In the genomic region with DNA sequence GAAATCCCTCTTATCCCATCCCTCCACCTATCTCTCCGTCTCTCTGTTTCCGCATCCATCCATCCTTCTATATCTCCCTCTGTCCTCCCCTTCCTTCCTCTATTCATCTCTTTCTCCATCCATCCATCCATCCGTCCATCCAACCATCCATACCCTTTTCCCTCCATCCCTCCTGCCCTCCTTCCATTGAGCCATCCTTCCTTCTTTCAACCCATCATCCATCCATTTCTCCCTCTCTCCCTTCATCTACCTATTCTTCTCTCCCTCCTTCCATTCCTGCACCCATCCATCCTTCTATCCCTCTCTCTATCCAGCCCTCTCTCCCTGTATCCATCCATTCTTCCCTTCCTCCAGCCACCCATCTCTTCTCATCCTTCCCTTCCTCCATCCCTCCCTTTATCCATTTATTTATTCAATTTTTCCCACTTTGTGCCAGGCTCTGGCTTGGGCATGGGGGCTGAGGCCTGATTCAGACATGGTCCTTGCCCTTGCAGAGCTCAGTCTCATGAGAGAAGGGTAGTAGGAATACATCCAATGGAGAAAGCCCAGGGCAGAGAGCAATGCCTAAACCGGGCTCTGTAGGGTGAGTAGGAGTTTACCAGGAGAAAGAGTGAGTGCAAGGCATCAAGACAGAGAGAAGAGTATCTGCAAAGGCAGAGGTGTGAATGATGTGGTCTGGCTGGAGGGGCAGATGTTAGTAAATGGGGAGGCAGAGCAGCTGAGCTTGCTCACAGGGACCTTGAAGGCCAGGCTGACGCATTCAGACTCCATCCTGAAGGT, we compare ENCODE assay signal across 18 cellular contexts. TPM values are rescaled to one million over a fixed set of nuclear protein-coding genes. Genes with fewer than 3 reads are reported as not detected.
DNase-seq lines count a peak whose midpoint lies in the region; ATAC-seq, FAIRE-seq and TF ChIP-seq lines count a peak whose summit lies in the region.
"Had no signal": no experiment of that assay in that cellular context is flagged by ENCODE, and none has a peak within 500 bp of the region (broad histone marks: within the 10 kb centered on the region; RNA-seq: fewer than 3 reads in every experiment).

No MANE protein-coding gene starts in this region.

- no peaks in the 10 kb centered on the region for H3K79me2 ChIP-seq in HepG2 (ENCODE audit: insufficient read depth, low read length)
- no peaks in the 10 kb centered on the region for H3K79me2 ChIP-seq in osteoblast (ENCODE audit: insufficient read depth, low read length)

- H2AFZ ChIP-seq in HepG2 (ENCODE audit: low read length) (no peak overlapping the region), osteoblast (ENCODE audit: low read length) (no peak overlapping the region)

- TF ChIP-seq POLR2A in HepG2 (IDR thresholded peaks at IDR 0.05; ENCODE audit: insufficient read depth in 1 of 2, low read depth in 2 of 2, low read length in 2 of 2) (no peak), right lobe of liver (IDR thresholded peaks at IDR 0.05) (no peak)

- peak; percentile 9 for DNase-seq in NK-92 treated with Interleukin-12 subunit alpha and Interleukin-12 subunit beta, amount 100 ng/mL, for 24 hours (lab: John Stamatoyannopoulos, UW)
- DNase-seq in NK-92 (lab: John Stamatoyannopoulos, UW; ENCODE audit: unreplicated experiment): no peak
- no peak for DNase-seq in HepG2 (ENCODE audit: low spot score)
- no peak for DNase-seq in right lobe of liver
- DNase-seq in osteoblast (ENCODE audit: insufficient read length, low spot score, missing footprints): peak; percentile 4
- DNase-seq in activated naive CD4-positive, alpha-beta T cell treated with anti-CD3 and anti-CD28 coated beads for 36 hours: no peak
- DNase-seq in T-cell: no peak
- no peak for DNase-seq in sciatic nerve (ENCODE audit: low spot score)
- DNase-seq: CD4-positive, CD25-positive, alpha-beta regulatory T cell; DMS153; EL; GOT3; MM.1S; NCI-H2081 treated with DMSO at 0.1 percent for 48 hours had no signal

- H3K4me1 Mint-ChIP-seq in activated naive CD4-positive, alpha-beta T cell treated with anti-CD3 and anti-CD28 coated beads for 36 hours (ENCODE audit: low read depth): no peaks in the 10 kb centered on the region
- H3K4me1 Mint-ChIP-seq in T-cell: no peaks in the 10 kb centered on the region
- H3K4me1 Mint-ChIP-seq: B cell had no signal

- TF ChIP-seq CTCF in HepG2 (CRISPR knock-in tag; IDR thresholded peaks at IDR 0.05) (no peak), right lobe of liver (IDR thresholded peaks at IDR 0.05) (no peak), osteoblast (IDR thresholded peaks at IDR 0.05; ENCODE audit: extremely low read depth, low read depth, low read length) (no peak)

- 28% methylated on average over 5 of the region's 5 CpGs for WGBS in HepG2 (ENCODE audit: low lambda C conversion rate)
- WGBS in right lobe of liver (ENCODE audit: insufficient coverage, low coverage, low lambda C conversion rate, missing lambda C conversion rate): 51% methylated on average over 3 of the region's 5 CpGs

- CTCF ChIA-PET in HepG2 (lab: Yijun Ruan, JAX; ENCODE audit: low intra/inter-chr PET ratio, low total read pairs): no interaction called here
- CTCF ChIA-PET in activated naive CD4-positive, alpha-beta T cell treated with anti-CD3 and anti-CD28 coated beads for 36 hours (lab: Charles Lee): interaction anchor here (0.6 kb wide), 2 partner anchors 374 to 1395 kb away, joined by 3 read pairs; no protein-coding TSS in a partner anchor
- CTCF ChIA-PET in T-cell (lab: Charles Lee): no interaction called here

- intact Hi-C loops in HepG2 (cut with micrococcal nuclease; ENCODE audit: unreplicated experiment): no loop called here
- intact Hi-C loops in right lobe of liver (cut with DNase I): no loop called here
- intact Hi-C loops in activated naive CD4-positive, alpha-beta T cell treated with anti-CD3 and anti-CD28 coated beads for 36 hours (cut with micrococcal nuclease): no loop called here
- intact Hi-C loops in sciatic nerve (cut with DNase I): no loop called here

- H3K27ac Mint-ChIP-seq in activated naive CD4-positive, alpha-beta T cell treated with anti-CD3 and anti-CD28 coated beads for 36 hours: no peak overlapping the region
- no peak overlapping the region for H3K27ac Mint-ChIP-seq in T-cell
- H3K27ac Mint-ChIP-seq: B cell; CD4-positive, CD25-positive, alpha-beta regulatory T cell; IgD-negative memory B cell had no signal

- in situ Hi-C loops in HepG2 (cut with HindIII; ENCODE audit: extremely low pct_ligation_motif_present, low pct_unique_long_range_greater_than_20kb): no loop called here

- H3K27ac ChIP-seq in HepG2 (ENCODE audit: extremely low read length, insufficient read depth, low read length): no peak overlapping the region
- H3K27ac ChIP-seq in right lobe of liver: no peak overlapping the region
- no peak overlapping the region for H3K27ac ChIP-seq in osteoblast (ENCODE audit: low read depth, low read length)
- H3K27ac ChIP-seq: 22Rv1 had no signal

- no TSS peak for BruUV-seq in HepG2 (replicated peaks; lab: Mats Ljungman, UMichigan)

- H4K20me1 ChIP-seq in HepG2 (ENCODE audit: insufficient read depth, low read length): no peaks in the 10 kb centered on the region
- no peaks in the 10 kb centered on the region for H4K20me1 ChIP-seq in osteoblast (ENCODE audit: insufficient read depth, low read length)

- H3K9me3 Mint-ChIP-seq in activated naive CD4-positive, alpha-beta T cell treated with anti-CD3 and anti-CD28 coated beads for 36 hours: no peaks in the 10 kb centered on the region
- no peaks in the 10 kb centered on the region for H3K9me3 Mint-ChIP-seq in T-cell

- H3K4me2 ChIP-seq in HepG2 (ENCODE audit: low read depth, low read length): no peak overlapping the region
- H3K4me2 ChIP-seq in osteoblast (ENCODE audit: insufficient read depth, low read length): no peak overlapping the region

- no peak overlapping the region for H3K9ac ChIP-seq in HepG2 (ENCODE audit: insufficient read depth, low read depth, low read length)

- no peak for TF ChIP-seq RAD21 in HepG2 (CRISPR knock-in tag; IDR thresholded peaks at IDR 0.05)

- TF ChIP-seq EP300 in HepG2 (IDR thresholded peaks at IDR 0.05; ENCODE audit: low read depth in 2 of 2, low read length in 2 of 2): no peak
- no peak for TF ChIP-seq EP300 in HepG2 (CRISPR knock-in tag; IDR thresholded peaks at IDR 0.05; ENCODE audit: borderline replicate concordance)

- no peaks in the 10 kb centered on the region for H3K36me3 ChIP-seq in HepG2 (replicated peaks in 1 of 2; ENCODE audit: control insufficient read depth in 1 of 2, insufficient read depth in 2 of 2, low read length in 2 of 2)
- H3K36me3 ChIP-seq in right lobe of liver: no peaks in the 10 kb centered on the region
- H3K36me3 ChIP-seq in osteoblast (ENCODE audit: insufficient read depth, low read length): no peaks in the 10 kb centered on the region

- no peak for FAIRE-seq in HepG2 (lab: Jason Lieb, UNC)

- no peak for ATAC-seq in HepG2
- no peak for ATAC-seq in right lobe of liver
- ATAC-seq in T-cell (replicated peaks in 1 of 4): no peak
- no peak for ATAC-seq in sciatic nerve

- H3K27me3 Mint-ChIP-seq in activated naive CD4-positive, alpha-beta T cell treated with anti-CD3 and anti-CD28 coated beads for 36 hours (ENCODE audit: low read depth): no peaks in the 10 kb centered on the region
- peaks cover 4 to 16% of the 10 kb centered on the region in 2 donors for H3K27me3 Mint-ChIP-seq in T-cell
- H3K27me3 Mint-ChIP-seq: CD4-positive, CD25-positive, alpha-beta regulatory T cell had no signal

- POLR2A ChIA-PET in HepG2 (lab: Yijun Ruan, JAX): no interaction called here
- POLR2A ChIA-PET in T-cell (lab: Charles Lee): no interaction called here

- H3K27me3 ChIP-seq in HepG2 (ENCODE audit: control insufficient read depth in 1 of 2, insufficient read depth in 2 of 2, low read length in 2 of 2): peaks cover 5 to 44% of the 10 kb centered on the region in 2 experiments
- peaks cover 0 to 42% of the 10 kb centered on the region in 2 donors for H3K27me3 ChIP-seq in right lobe of liver
- peaks cover 2% of the 10 kb centered on the region for H3K27me3 ChIP-seq in osteoblast (ENCODE audit: insufficient read depth, low read length)

- H3K9me3 ChIP-seq in HepG2 (ENCODE audit: low read length) (no peaks in the 10 kb centered on the region), right lobe of liver (no peaks in the 10 kb centered on the region), osteoblast (ENCODE audit: low read depth, low read length) (no peaks in the 10 kb centered on the region)
- H3K9me3 ChIP-seq: Caco-2 had no signal

- no peak overlapping the region for H3K4me3 ChIP-seq in HepG2 (replicated peaks in 1 of 3; ENCODE audit: insufficient read depth in 1 of 3, low read depth in 2 of 3, low read length in 3 of 3)
- no peak overlapping the region for H3K4me3 ChIP-seq in right lobe of liver
- no peak overlapping the region for H3K4me3 ChIP-seq in osteoblast (ENCODE audit: insufficient read depth, low read length)

- peaks cover 20% of the 10 kb centered on the region for H3K4me1 ChIP-seq in HepG2 (ENCODE audit: insufficient read depth, low read length)
- peaks cover 0 to 9% (median 3%) of the 10 kb centered on the region in 4 donors for H3K4me1 ChIP-seq in right lobe of liver
- H3K4me1 ChIP-seq in osteoblast (ENCODE audit: insufficient read depth, low read length): peaks cover 7% of the 10 kb centered on the region

- H3K4me3 Mint-ChIP-seq in activated naive CD4-positive, alpha-beta T cell treated with anti-CD3 and anti-CD28 coated beads for 36 hours: no peak overlapping the region
- no peak overlapping the region for H3K4me3 Mint-ChIP-seq in T-cell
- H3K4me3 Mint-ChIP-seq: B cell; CD4-positive, CD25-positive, alpha-beta regulatory T cell; IgD-negative memory B cell had no signal

- H3K36me3 Mint-ChIP-seq in activated naive CD4-positive, alpha-beta T cell treated with anti-CD3 and anti-CD28 coated beads for 36 hours (ENCODE audit: low read depth): no peaks in the 10 kb centered on the region
- H3K36me3 Mint-ChIP-seq in T-cell: no peaks in the 10 kb centered on the region
- H3K36me3 Mint-ChIP-seq: CD4-positive, CD25-positive, alpha-beta regulatory T cell; IgD-negative memory B cell had no signal

RNA-seq across cellular contexts. Expression of a gene that starts 19.5 kb away (rescaled TPM):
- total RNA-seq in HepG2 (2016; rRNA removed; fragmentation: Illumina TruSeq; extraction: Trizol) (not detected in 2 replicates), right lobe of liver (1 to 10 TPM; 1.9 to 4.0 (median 2.7) TPM), osteoblast (46.0 and 54.6 TPM in 2 replicates), T-cell (1 to 10 TPM; 1.5 to 5.8 (median 2.8) TPM), sciatic nerve (236 TPM)
- not detected in 2 replicates for total RNA-seq in HepG2 (2016; cell fraction: cytosol; rRNA removed; fragmentation: Illumina TruSeq; extraction: Trizol; ENCODE audit: low read depth)
- not detected in 2 replicates for total RNA-seq in HepG2 (2016; cell fraction: insoluble cytoplasmic fraction; rRNA removed; fragmentation: Illumina TruSeq; extraction: Trizol)
- not detected in 2 replicates for total RNA-seq in HepG2 (2016; cell fraction: membrane; rRNA removed; fragmentation: Illumina TruSeq; extraction: Trizol)
- not detected in 2 replicates for total RNA-seq in HepG2 (2016; cell fraction: nucleus; rRNA removed; fragmentation: Illumina TruSeq; extraction: Trizol)
- polyA plus RNA-seq in HepG2 (2011; rRNA removed): 0.04 TPM in 1 of 2 replicates, not detected in the other
- 0.04 TPM in 2 replicates for polyA plus RNA-seq in HepG2 (2011; cell fraction: cytosol; rRNA removed)
- 0.02 and 0.05 TPM in 2 replicates for polyA plus RNA-seq in HepG2 (2011; cell fraction: nucleus; rRNA removed)
- polyA plus RNA-seq in HepG2 (2012): 0.05 and 0.08 TPM in 2 replicates
- not detected in 2 replicates for polyA plus RNA-seq in HepG2 (2016; cell fraction: cytosol; fragmentation: Illumina TruSeq; extraction: Trizol; ENCODE audit: low read depth)
- not detected in 2 replicates for polyA plus RNA-seq in HepG2 (2016; cell fraction: insoluble cytoplasmic fraction; fragmentation: Illumina TruSeq; extraction: Trizol; ENCODE audit: low read depth)
- polyA plus RNA-seq in HepG2 (2016; cell fraction: membrane; fragmentation: Illumina TruSeq; extraction: Trizol; ENCODE audit: low read depth): not detected in 2 replicates
- not detected in 2 replicates for polyA plus RNA-seq in HepG2 (2016; cell fraction: nucleus; fragmentation: Illumina TruSeq; extraction: Trizol; ENCODE audit: insufficient read depth, low read depth)
- 0.06 and 0.12 TPM in 2 replicates for polyA minus RNA-seq in HepG2 (2011; rRNA and poly(A)+ RNA removed; ENCODE audit: low replicate concordance)
- polyA minus RNA-seq in HepG2 (2011; cell fraction: cytosol; rRNA and poly(A)+ RNA removed): not detected in 2 replicates
- polyA minus RNA-seq in HepG2 (2011; cell fraction: nucleus; rRNA and poly(A)+ RNA removed): 0.37 TPM in 1 of 2 replicates, not detected in the other
- not detected for total RNA-seq in activated naive CD4-positive, alpha-beta T cell treated with anti-CD3 and anti-CD28 coated beads for 36 hours
- total RNA-seq: CD4-positive, CD25-positive, alpha-beta regulatory T cell had no signal
- polyA plus RNA-seq: CD4-positive, CD25-positive, alpha-beta regulatory T cell had no signal

RNA-seq across cellular contexts. Expression of a gene that starts 49.3 kb away (rescaled TPM):
- total RNA-seq in HepG2 (2016; rRNA removed; fragmentation: Illumina TruSeq; extraction: Trizol): 10.5 and 13.7 TPM in 2 replicates
- total RNA-seq in HepG2 (2016; cell fraction: cytosol; rRNA removed; fragmentation: Illumina TruSeq; extraction: Trizol; ENCODE audit: low read depth): 4.0 and 4.5 TPM in 2 replicates
- total RNA-seq in HepG2 (2016; cell fraction: insoluble cytoplasmic fraction; rRNA removed; fragmentation: Illumina TruSeq; extraction: Trizol): 8.3 and 12.0 TPM in 2 replicates
- 8.1 and 8.4 TPM in 2 replicates for total RNA-seq in HepG2 (2016; cell fraction: membrane; rRNA removed; fragmentation: Illumina TruSeq; extraction: Trizol)
- 5.7 and 8.2 TPM in 2 replicates for total RNA-seq in HepG2 (2016; cell fraction: nucleus; rRNA removed; fragmentation: Illumina TruSeq; extraction: Trizol)
- 33.1 and 49.7 TPM in 2 replicates for polyA plus RNA-seq in HepG2 (2011; rRNA removed)
- polyA plus RNA-seq in HepG2 (2011; cell fraction: cytosol; rRNA removed): 45.0 and 52.1 TPM in 2 replicates
- 54.1 and 56.2 TPM in 2 replicates for polyA plus RNA-seq in HepG2 (2011; cell fraction: nucleus; rRNA removed)
- polyA plus RNA-seq in HepG2 (2012): 51.6 and 55.6 TPM in 2 replicates
- polyA plus RNA-seq in HepG2 (2016; cell fraction: cytosol; fragmentation: Illumina TruSeq; extraction: Trizol; ENCODE audit: low read depth): 4.4 and 6.3 TPM in 2 replicates
- 9.3 and 10.5 TPM in 2 replicates for polyA plus RNA-seq in HepG2 (2016; cell fraction: insoluble cytoplasmic fraction; fragmentation: Illumina TruSeq; extraction: Trizol; ENCODE audit: low read depth)
- polyA plus RNA-seq in HepG2 (2016; cell fraction: membrane; fragmentation: Illumina TruSeq; extraction: Trizol; ENCODE audit: low read depth): 7.6 and 9.8 TPM in 2 replicates
- 10.6 and 11.8 TPM in 2 replicates for polyA plus RNA-seq in HepG2 (2016; cell fraction: nucleus; fragmentation: Illumina TruSeq; extraction: Trizol; ENCODE audit: insufficient read depth, low read depth)
- polyA minus RNA-seq in HepG2 (2011; rRNA and poly(A)+ RNA removed; ENCODE audit: low replicate concordance): 4.8 and 66.6 TPM in 2 replicates
- polyA minus RNA-seq in HepG2 (2011; cell fraction: cytosol; rRNA and poly(A)+ RNA removed): 29.4 and 31.1 TPM in 2 replicates
- 21.3 and 22.1 TPM in 2 replicates for polyA minus RNA-seq in HepG2 (2011; cell fraction: nucleus; rRNA and poly(A)+ RNA removed)
- total RNA-seq in right lobe of liver: 10 to 100 TPM in 1 of 6 experiments, 1 to 10 TPM in 5; 2.2 to 10.8 (median 5.0) TPM
- 10.9 and 11.2 TPM in 2 replicates for total RNA-seq in osteoblast
- total RNA-seq in activated naive CD4-positive, alpha-beta T cell treated with anti-CD3 and anti-CD28 coated beads for 36 hours: 1 to 10 TPM; 1.6 to 2.4 TPM
- total RNA-seq in T-cell: 10 to 100 TPM in 1 of 5 donors, 1 to 10 TPM in 4; 5.9 to 10.4 (median 7.9) TPM
- total RNA-seq in sciatic nerve: 38.8 TPM

Comparison
In these comparisons a context has a peak if more than half of its experiments do, and no peak if none do; other contexts are left out.
1. DNase-seq: peak in NK-92 treated with Interleukin-12 subunit alpha and Interleukin-12 subunit beta, amount 100 ng/mL, for 24 hours (single experiment) and osteoblast (single experiment); none in NK-92 (single experiment), HepG2 (single experiment), right lobe of liver (0 of 3), activated naive CD4-positive, alpha-beta T cell treated with anti-CD3 and anti-CD28 coated beads for 36 hours (single experiment), T-cell (0 of 34) and sciatic nerve (single experiment).